1 cellular context compared by ENCODE assay signal in the genomic region with DNA sequence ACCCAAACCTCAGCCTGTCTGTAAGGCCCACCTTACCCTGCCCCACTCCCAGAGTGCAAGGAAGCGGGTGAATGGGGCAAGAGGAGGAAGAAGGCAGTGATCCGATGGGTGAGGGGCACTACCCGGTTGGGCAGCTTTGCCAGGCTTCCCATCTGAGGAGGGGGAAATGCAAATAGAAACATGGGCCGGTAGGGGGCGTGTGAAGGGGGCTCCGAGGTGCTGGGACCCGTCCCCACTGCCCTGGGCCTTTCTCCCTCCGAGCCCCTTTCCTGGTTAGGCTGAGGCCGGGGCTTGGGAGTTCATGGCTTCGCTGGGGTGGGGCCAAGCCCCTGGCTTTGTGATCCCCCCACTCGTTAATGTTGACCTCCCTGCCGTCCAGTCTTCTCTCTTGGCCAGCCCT.
TF ChIP-seq lines count a peak whose summit lies in the region.

No MANE protein-coding gene starts in this region.

TF ChIP-seq in GM23338, 12 proteins besides CTCF, POLR2A, EP300 and RAD21 (continued from another document):
- TF ChIP-seq POLR2AphosphoS5 (IDR thresholded peaks at IDR 0.05; ENCODE audit: low read depth) (no peak), JUNB (IDR thresholded peaks at IDR 0.05; ENCODE audit: unreplicated experiment) (no peak)
